In genomic region chr11:48093323-48093722, GRCh38 we compare ENCODE assay signal across 19 cellular contexts.
DNase-seq lines count a peak whose midpoint lies in the region; ATAC-seq and TF ChIP-seq lines count a peak whose summit lies in the region.
"Had no signal": no experiment of that assay in that cellular context is flagged by ENCODE, and none has a peak within 500 bp of the region (broad histone marks: within the 10 kb centered on the region; RNA-seq: fewer than 3 reads in every experiment).

No MANE protein-coding gene starts in this region.

- no peaks in the 10 kb centered on the region for H3K27me3 Mint-ChIP-seq in activated naive CD4-positive, alpha-beta T cell treated with anti-CD3 and anti-CD28 coated beads, Interleukin-2, amount 50 U/mL, for 24 hours
- no peaks in the 10 kb centered on the region for H3K27me3 Mint-ChIP-seq in activated naive CD4-positive, alpha-beta T cell treated with anti-CD3 and anti-CD28 coated beads for 36 hours (ENCODE audit: low read depth)
- H3K27me3 Mint-ChIP-seq in T-helper 17 cell: no peaks in the 10 kb centered on the region
- H3K27me3 Mint-ChIP-seq: activated CD4-positive, alpha-beta T cell treated with anti-CD3 and anti-CD28 coated beads, Interleukin-2, amount 10 ng/mL, durations not matched to agents 24 days and 14 days had no signal

- peaks cover 34% of the 10 kb centered on the region for H3K4me1 ChIP-seq in mucosa of descending colon (ENCODE audit: low read depth)

- H3K27ac Mint-ChIP-seq in activated naive CD4-positive, alpha-beta T cell treated with anti-CD3 and anti-CD28 coated beads, Interleukin-2, amount 50 U/mL, for 24 hours: peak overlapping the region; percentile 26
- H3K27ac Mint-ChIP-seq in activated naive CD4-positive, alpha-beta T cell treated with anti-CD3 and anti-CD28 coated beads for 36 hours: no peak overlapping the region
- peak overlapping the region; percentile 88 for H3K27ac Mint-ChIP-seq in T-helper 17 cell
- H3K27ac Mint-ChIP-seq: endodermal cell had no signal

- ATAC-seq in T-helper 17 cell (no peak), mucosa of descending colon (peak; percentile 77)

- CTCF ChIA-PET in activated naive CD4-positive, alpha-beta T cell treated with anti-CD3 and anti-CD28 coated beads for 36 hours (lab: Charles Lee): interaction anchor here (1.1 kb wide), 1 partner anchor 159 kb away, joined by 4 read pairs; no protein-coding TSS in a partner anchor

- intact Hi-C loops in activated naive CD4-positive, alpha-beta T cell treated with anti-CD3 and anti-CD28 coated beads for 36 hours (cut with micrococcal nuclease): no loop called here
- intact Hi-C loops in mucosa of descending colon (cut with DNase I, micrococcal nuclease): no loop called here

- H3K4me1 Mint-ChIP-seq in activated naive CD4-positive, alpha-beta T cell treated with anti-CD3 and anti-CD28 coated beads, Interleukin-2, amount 50 U/mL, for 24 hours: peaks cover 84% of the 10 kb centered on the region
- H3K4me1 Mint-ChIP-seq in activated naive CD4-positive, alpha-beta T cell treated with anti-CD3 and anti-CD28 coated beads for 36 hours (ENCODE audit: low read depth): peaks cover 63% of the 10 kb centered on the region
- peaks cover 34% of the 10 kb centered on the region for H3K4me1 Mint-ChIP-seq in T-helper 17 cell

- peaks cover 1% of the 10 kb centered on the region for H3K36me3 Mint-ChIP-seq in activated naive CD4-positive, alpha-beta T cell treated with anti-CD3 and anti-CD28 coated beads, Interleukin-2, amount 50 U/mL, for 24 hours
- no peaks in the 10 kb centered on the region for H3K36me3 Mint-ChIP-seq in activated naive CD4-positive, alpha-beta T cell treated with anti-CD3 and anti-CD28 coated beads for 36 hours (ENCODE audit: low read depth)
- no peaks in the 10 kb centered on the region for H3K36me3 Mint-ChIP-seq in T-helper 17 cell (ENCODE audit: low read depth)

- no peak for TF ChIP-seq CTCF in mucosa of descending colon (IDR thresholded peaks at IDR 0.05)
- no peak for TF ChIP-seq CTCF in GM20000 (IDR thresholded peaks at IDR 0.05; ENCODE audit: extremely low read depth, missing control alignments)

- no peak overlapping the region for H3K4me3 ChIP-seq in mucosa of descending colon
- H3K4me3 ChIP-seq: ascending aorta, psoas muscle, tibial nerve had no signal

- no peaks in the 10 kb centered on the region for H3K36me3 ChIP-seq in mucosa of descending colon (ENCODE audit: low read depth)
- H3K36me3 ChIP-seq: ascending aorta, tibial nerve had no signal

- no peaks in the 10 kb centered on the region for H3K9me3 Mint-ChIP-seq in activated naive CD4-positive, alpha-beta T cell treated with anti-CD3 and anti-CD28 coated beads, Interleukin-2, amount 50 U/mL, for 24 hours
- H3K9me3 Mint-ChIP-seq in activated naive CD4-positive, alpha-beta T cell treated with anti-CD3 and anti-CD28 coated beads for 36 hours: no peaks in the 10 kb centered on the region
- H3K9me3 Mint-ChIP-seq: activated CD4-positive, alpha-beta T cell treated with anti-CD3 and anti-CD28 coated beads, Interleukin-2, amount 10 ng/mL, durations not matched to agents 24 days and 14 days; endodermal cell; nephron had no signal

- no peak overlapping the region for H3K4me3 Mint-ChIP-seq in activated naive CD4-positive, alpha-beta T cell treated with anti-CD3 and anti-CD28 coated beads, Interleukin-2, amount 50 U/mL, for 24 hours
- H3K4me3 Mint-ChIP-seq in activated naive CD4-positive, alpha-beta T cell treated with anti-CD3 and anti-CD28 coated beads for 36 hours: no peak overlapping the region
- peak overlapping the region; percentile 52 for H3K4me3 Mint-ChIP-seq in T-helper 17 cell
- H3K4me3 Mint-ChIP-seq: activated CD4-positive, alpha-beta T cell treated with anti-CD3 and anti-CD28 coated beads, Interleukin-2, amount 10 ng/mL, durations not matched to agents 24 days and 14 days; endodermal cell had no signal

- H3K9me3 ChIP-seq in T-helper 17 cell (ENCODE audit: control insufficient read depth, low read length, poor library complexity, severe bottlenecking) (no peaks in the 10 kb centered on the region), mucosa of descending colon (no peaks in the 10 kb centered on the region)
- H3K9me3 ChIP-seq: ascending aorta, psoas muscle, tibial nerve had no signal

- DNase-seq in activated naive CD4-positive, alpha-beta T cell treated with anti-CD3 and anti-CD28 coated beads for 36 hours: no peak
- no peak for DNase-seq in T-helper 17 cell
- DNase-seq in mucosa of descending colon: no peak
- no peak for DNase-seq in pons (ENCODE audit: low spot score)
- DNase-seq in activated naive CD4-positive, alpha-beta T cell treated with Interleukin-2 at 50 U/mL for 16 hours: no peak
- no peak for DNase-seq in GM20000 (ENCODE audit: low spot score)
- no peak for DNase-seq in stimulated activated CD4-positive, alpha-beta T cell treated with anti-CD3 and anti-CD28 coated beads, Interleukin-1b, Interleukin-23, amount 100 ng/mL, for 48 hours
- DNase-seq: activated CD4-positive, alpha-beta T cell treated with anti-CD3 and anti-CD28 coated beads, Interleukin-2, amount 10 ng/mL, durations not matched to agents 24 days and 14 days; activated CD8-positive, alpha-beta memory T cell treated with anti-CD3 and anti-CD28 coated beads, Interleukin-2, amount 50 U/mL, for 48 hours; activated naive CD4-positive, alpha-beta T cell; endodermal cell; GDM1; HCEC 1CT; NCI-H2171; psoas muscle had no signal
